2 cellular contexts compared by ENCODE assay signal in the genomic region with DNA sequence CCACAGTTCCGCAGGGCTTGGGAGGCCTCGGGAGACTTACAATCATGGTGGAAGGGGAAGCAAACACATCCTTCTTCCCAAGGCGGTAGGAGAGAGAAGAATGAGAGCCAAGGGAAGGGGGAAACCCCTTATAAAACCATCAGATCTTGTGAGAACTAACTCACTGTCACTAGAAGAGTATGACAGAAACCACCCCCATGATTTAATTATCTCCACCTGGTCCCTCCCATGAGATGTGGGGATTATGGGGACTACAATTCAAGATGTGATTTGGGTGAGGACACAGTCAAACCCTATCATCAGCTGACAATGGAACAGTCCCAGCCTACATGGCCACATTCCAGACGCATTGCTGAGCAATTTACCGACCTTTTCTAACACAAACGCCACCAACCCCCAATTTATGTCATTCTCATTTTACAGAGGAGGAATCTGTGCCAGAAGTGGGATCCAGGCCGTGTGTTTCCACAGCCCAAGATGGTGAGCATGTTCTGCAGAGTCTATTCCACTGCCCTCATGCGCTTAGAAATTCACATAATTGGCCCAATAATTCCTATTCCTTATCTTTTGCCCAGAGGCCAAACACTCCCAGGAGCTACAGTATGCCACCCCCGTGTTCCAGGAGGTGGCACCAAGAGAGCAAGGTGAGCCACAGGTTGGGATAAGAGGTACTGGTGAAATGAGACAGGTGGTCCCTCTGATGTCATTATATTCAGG.
TF ChIP-seq lines count a peak whose summit lies in the region.

No MANE protein-coding gene starts in this region.

TF ChIP-seq in HCT116, 20 proteins besides CTCF, POLR2A, EP300 and RAD21:
- TF ChIP-seq JUND (IDR thresholded peaks at IDR 0.05) (no peak), ATF3 (IDR thresholded peaks at IDR 0.05) (no peak), SRF (IDR thresholded peaks at IDR 0.05; ENCODE audit: low read depth) (no peak), EGR1 (IDR thresholded peaks at IDR 0.05; ENCODE audit: low read depth) (no peak), ZFX (IDR thresholded peaks at IDR 0.05) (no peak), EZH2 (IDR thresholded peaks at IDR 0.05) (no peak), EZH2phosphoT487 (IDR thresholded peaks at IDR 0.05; ENCODE audit: borderline replicate concordance) (no peak), SP1 (IDR thresholded peaks at IDR 0.05; ENCODE audit: low read depth) (no peak), YY1 (IDR thresholded peaks at IDR 0.05; ENCODE audit: extremely low read depth, insufficient replicate concordance, low read depth, low read length) (no peak), SIN3A (IDR thresholded peaks at IDR 0.05; ENCODE audit: low read depth) (no peak), TCF7L2 (IDR thresholded peaks at IDR 0.05; ENCODE audit: borderline replicate concordance, extremely low read depth, insufficient read depth, insufficient read length) (no peak)
- TF ChIP-seq, protein P1, sequence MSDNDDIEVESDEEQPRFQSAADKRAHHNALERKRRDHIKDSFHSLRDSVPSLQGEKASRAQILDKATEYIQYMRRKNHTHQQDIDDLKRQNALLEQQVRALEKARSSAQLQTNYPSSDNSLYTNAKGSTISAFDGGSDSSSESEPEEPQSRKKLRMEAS (IDR thresholded peaks at IDR 0.05): no peak
TF ChIP-seq in HCT116: peak in this region for 0.

TF ChIP-seq in K562, 482 proteins besides CTCF, POLR2A, EP300 and RAD21:
- TF ChIP-seq ATF7 (IDR thresholded peaks at IDR 0.05) (peak; percentile 76; the same call in 1 of the 2 replicates), FOXK2 (conservative IDR thresholded peaks at IDR 0.05 in 1 of 2, IDR thresholded peaks at IDR 0.05 in 1 of 2; ENCODE audit: low read depth in 2 of 2) (peak in 1 of 2 experiments; percentile 56; a peak in 2 of 4 replicates), BCOR (IDR thresholded peaks at IDR 0.05) (no peak), ZNF583 (CRISPR knock-in tag; IDR thresholded peaks at IDR 0.05) (no peak), PRDM10 (IDR thresholded peaks at IDR 0.05; ENCODE audit: partially characterized antibody) (peak; percentile 97), POLR2G (IDR thresholded peaks at IDR 0.05; ENCODE audit: low read depth, low read length) (no peak)
- TF ChIP-seq, protein P2, sequence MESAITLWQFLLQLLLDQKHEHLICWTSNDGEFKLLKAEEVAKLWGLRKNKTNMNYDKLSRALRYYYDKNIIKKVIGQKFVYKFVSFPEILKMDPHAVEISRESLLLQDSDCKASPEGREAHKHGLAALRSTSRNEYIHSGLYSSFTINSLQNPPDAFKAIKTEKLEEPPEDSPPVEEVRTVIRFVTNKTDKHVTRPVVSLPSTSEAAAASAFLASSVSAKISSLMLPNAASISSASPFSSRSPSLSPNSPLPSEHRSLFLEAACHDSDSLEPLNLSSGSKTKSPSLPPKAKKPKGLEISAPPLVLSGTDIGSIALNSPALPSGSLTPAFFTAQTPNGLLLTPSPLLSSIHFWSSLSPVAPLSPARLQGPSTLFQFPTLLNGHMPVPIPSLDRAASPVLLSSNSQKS (CRISPR knock-in tag; IDR thresholded peaks at IDR 0.05): no peak
